Comparison of ENCODE assay signal across 22 cellular contexts in the genomic region with DNA sequence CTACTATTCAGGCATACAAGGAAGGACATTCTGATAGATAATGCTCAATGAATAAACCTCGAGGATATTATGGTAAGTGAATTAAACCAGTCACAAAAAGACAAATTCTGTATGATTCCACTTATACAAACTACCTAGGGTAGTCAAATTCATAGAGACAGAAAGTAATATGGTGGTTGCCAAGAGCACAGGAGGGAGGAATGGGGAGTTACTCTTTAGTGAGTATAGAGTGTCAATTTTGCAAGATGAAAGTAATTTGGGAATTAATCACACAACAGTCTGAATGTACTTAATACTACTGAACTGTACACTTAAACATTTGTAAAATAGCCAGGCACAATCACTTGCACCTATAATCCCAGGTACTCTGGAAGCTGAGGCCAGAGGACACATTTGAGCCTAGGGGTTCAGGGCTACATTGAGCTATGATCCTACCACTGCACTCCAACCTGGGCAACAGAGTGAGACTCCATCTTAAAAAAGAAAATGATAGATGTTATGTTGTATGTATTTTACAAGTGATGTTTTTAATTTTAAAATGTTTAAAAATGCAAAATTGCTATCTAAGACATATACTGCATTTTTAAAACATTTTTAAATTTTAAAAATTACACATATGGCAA.
DNase-seq lines count a peak whose midpoint lies in the region; ATAC-seq lines count a peak whose summit lies in the region.
"Had no signal": no experiment of that assay in that cellular context is flagged by ENCODE, and none has a peak within 500 bp of the region (broad histone marks: within the 10 kb centered on the region; RNA-seq: fewer than 3 reads in every experiment).

No MANE protein-coding gene starts in this region.

- intact Hi-C loops in activated CD4-positive, alpha-beta T cell treated with anti-CD3 and anti-CD28 coated beads for 36 hours (cut with DNase I, micrococcal nuclease): no loop called here
- intact Hi-C loops in activated naive CD4-positive, alpha-beta T cell treated with anti-CD3 and anti-CD28 coated beads for 36 hours (cut with micrococcal nuclease): no loop called here

- H3K4me2 ChIP-seq in mesendoderm (ENCODE audit: low read length): no peak overlapping the region
- H3K4me2 ChIP-seq: A549 had no signal

- H4K8ac ChIP-seq in mesendoderm (ENCODE audit: low read depth, low read length): no peak overlapping the region

- H3K56ac ChIP-seq in mesendoderm (ENCODE audit: low read length): no peak overlapping the region

- H3K4ac ChIP-seq in mesendoderm (ENCODE audit: low read depth, low read length): no peak overlapping the region

- no peak overlapping the region for H3K23ac ChIP-seq in mesendoderm (ENCODE audit: low read length)

- H2BK15ac ChIP-seq in mesendoderm (replicated peaks; ENCODE audit: low read depth): peak overlapping the region; percentile 92

- H3K27ac Mint-ChIP-seq in activated CD4-positive, alpha-beta T cell treated with anti-CD3 and anti-CD28 coated beads for 36 hours: no peak overlapping the region
- no peak overlapping the region for H3K27ac Mint-ChIP-seq in activated naive CD4-positive, alpha-beta T cell treated with anti-CD3 and anti-CD28 coated beads, Interleukin-2, amount 50 U/mL, for 72 hours
- H3K27ac Mint-ChIP-seq in activated naive CD4-positive, alpha-beta T cell treated with anti-CD3 and anti-CD28 coated beads for 36 hours: no peak overlapping the region
- H3K27ac Mint-ChIP-seq: CD14-positive monocyte; CD4-positive, alpha-beta T cell; CD8-positive, alpha-beta memory T cell had no signal

- no peaks in the 10 kb centered on the region for H3K27me3 Mint-ChIP-seq in activated CD4-positive, alpha-beta T cell treated with anti-CD3 and anti-CD28 coated beads for 36 hours
- no peaks in the 10 kb centered on the region for H3K27me3 Mint-ChIP-seq in activated naive CD4-positive, alpha-beta T cell treated with anti-CD3 and anti-CD28 coated beads for 36 hours (ENCODE audit: low read depth)
- H3K27me3 Mint-ChIP-seq: CD4-positive, alpha-beta T cell; CD8-positive, alpha-beta memory T cell had no signal

- H4K5ac ChIP-seq in mesendoderm (ENCODE audit: low read length): no peak overlapping the region

- no CpG with 5 or more reads among the region's 1 CpG for WGBS in mesendoderm (ENCODE audit: extremely low coverage, insufficient coverage, low lambda C conversion rate)

- H3K4me3 ChIP-seq in mesendoderm (ENCODE audit: low read length): no peak overlapping the region
- H3K4me3 ChIP-seq: A549; BLaER1 treated with 17β-estradiol and CSF1 and Interleukin-3, amounts not matched to agents 10 nM and 100 nM; GM23248 had no signal

- H3K79me2 ChIP-seq in mesendoderm (ENCODE audit: control insufficient read depth, insufficient read depth, low read length): no peaks in the 10 kb centered on the region

- H3K27me3 ChIP-seq in mesendoderm (ENCODE audit: insufficient read depth, low read length, poor library complexity): no peaks in the 10 kb centered on the region
- H3K27me3 ChIP-seq: BE2C; BLaER1 treated with 17β-estradiol and CSF1 and Interleukin-3, amounts not matched to agents 10 nM and 100 nM had no signal

- peak overlapping the region; percentile 38 for H2BK5ac ChIP-seq in mesendoderm (ENCODE audit: low read length)

- POLR2A ChIA-PET in activated CD4-positive, alpha-beta T cell treated with anti-CD3 and anti-CD28 coated beads for 36 hours (lab: Charles Lee): no interaction called here

- DNase-seq in activated CD4-positive, alpha-beta T cell treated with anti-CD3 and anti-CD28 coated beads for 36 hours: no peak
- DNase-seq in activated CD4-positive, alpha-beta T cell treated with anti-CD3 and anti-CD28 coated beads for 1 hour: no peak
- DNase-seq in activated naive CD4-positive, alpha-beta T cell treated with anti-CD3 and anti-CD28 coated beads, Interleukin-2, amount 50 U/mL, for 72 hours (ENCODE audit: low spot score in 2 of 2): no peak
- DNase-seq in activated naive CD4-positive, alpha-beta T cell treated with anti-CD3 and anti-CD28 coated beads for 36 hours: no peak
- no peak for DNase-seq in mesendoderm
- DNase-seq: 8988T; ACHN; AML-193; BE2C; CD4-positive, alpha-beta T cell; CD8-positive, alpha-beta memory T cell; DMS 273 treated with DMSO at 0.1 percent for 48 hours; DMS79; GF-D8; GM23248; H7; HCEC 1CT had no signal

- H3K27ac ChIP-seq in KOPT-K1 (ENCODE audit: low read depth, low read length, poor library complexity, severe bottlenecking) (peak overlapping the region; percentile 91), mesendoderm (ENCODE audit: low read depth, low read length) (no peak overlapping the region)
- H3K27ac ChIP-seq: A549; BLaER1 treated with 17β-estradiol and CSF1 and Interleukin-3, amounts not matched to agents 10 nM and 100 nM; GM23248 had no signal

- peak overlapping the region; percentile 45 for H2BK120ac ChIP-seq in mesendoderm (ENCODE audit: low read depth, low read length)

- no peak overlapping the region for H2AK5ac ChIP-seq in mesendoderm (ENCODE audit: low read length)

- CTCF ChIA-PET in activated CD4-positive, alpha-beta T cell treated with anti-CD3 and anti-CD28 coated beads for 36 hours (lab: Charles Lee): no interaction called here
- CTCF ChIA-PET in activated naive CD4-positive, alpha-beta T cell treated with anti-CD3 and anti-CD28 coated beads for 36 hours (lab: Charles Lee): no interaction called here

- no peak overlapping the region for H3K4me3 Mint-ChIP-seq in activated CD4-positive, alpha-beta T cell treated with anti-CD3 and anti-CD28 coated beads for 36 hours
- no peak overlapping the region for H3K4me3 Mint-ChIP-seq in activated naive CD4-positive, alpha-beta T cell treated with anti-CD3 and anti-CD28 coated beads for 36 hours
- H3K4me3 Mint-ChIP-seq: CD14-positive monocyte; CD4-positive, alpha-beta T cell; CD8-positive, alpha-beta memory T cell had no signal

- no peaks in the 10 kb centered on the region for H3K36me3 Mint-ChIP-seq in activated CD4-positive, alpha-beta T cell treated with anti-CD3 and anti-CD28 coated beads for 36 hours (ENCODE audit: low read depth)
- H3K36me3 Mint-ChIP-seq in activated naive CD4-positive, alpha-beta T cell treated with anti-CD3 and anti-CD28 coated beads, Interleukin-2, amount 50 U/mL, for 72 hours: peaks cover 3 to 8% of the 10 kb centered on the region in 2 donors
- H3K36me3 Mint-ChIP-seq in activated naive CD4-positive, alpha-beta T cell treated with anti-CD3 and anti-CD28 coated beads for 36 hours (ENCODE audit: low read depth): no peaks in the 10 kb centered on the region
- H3K36me3 Mint-ChIP-seq: CD14-positive monocyte; CD8-positive, alpha-beta memory T cell had no signal

- no peak overlapping the region for H3K9ac ChIP-seq in mesendoderm (ENCODE audit: low read length)
- H3K9ac ChIP-seq: BLaER1 treated with 17β-estradiol and CSF1 and Interleukin-3, amounts not matched to agents 10 nM and 100 nM; GM23248 had no signal

- no peaks in the 10 kb centered on the region for H3K79me1 ChIP-seq in mesendoderm (ENCODE audit: low read length)

- H3K9me3 ChIP-seq in KOPT-K1 (ENCODE audit: insufficient read depth, low read length, poor library complexity, severe bottlenecking): peaks cover 31% of the 10 kb centered on the region
- H3K9me3 ChIP-seq: A549, BE2C had no signal

- H3K36me3 ChIP-seq in KOPT-K1 (ENCODE audit: insufficient read depth, low read length) (no peaks in the 10 kb centered on the region), mesendoderm (ENCODE audit: control insufficient read depth, insufficient read depth, low read length) (no peaks in the 10 kb centered on the region)
- H3K36me3 ChIP-seq: BE2C; BLaER1 treated with 17β-estradiol and CSF1 and Interleukin-3, amounts not matched to agents 10 nM and 100 nM had no signal

- peaks cover 12% of the 10 kb centered on the region for H3K9me3 Mint-ChIP-seq in activated CD4-positive, alpha-beta T cell treated with anti-CD3 and anti-CD28 coated beads for 36 hours (ENCODE audit: low read depth)
- H3K9me3 Mint-ChIP-seq in activated naive CD4-positive, alpha-beta T cell treated with anti-CD3 and anti-CD28 coated beads, Interleukin-2, amount 50 U/mL, for 72 hours: peaks cover 11 to 14% of the 10 kb centered on the region in 2 donors
- peaks cover 6% of the 10 kb centered on the region for H3K9me3 Mint-ChIP-seq in activated naive CD4-positive, alpha-beta T cell treated with anti-CD3 and anti-CD28 coated beads for 36 hours

- peaks cover 3% of the 10 kb centered on the region for H3K4me1 Mint-ChIP-seq in activated CD4-positive, alpha-beta T cell treated with anti-CD3 and anti-CD28 coated beads for 36 hours
- H3K4me1 Mint-ChIP-seq in activated naive CD4-positive, alpha-beta T cell treated with anti-CD3 and anti-CD28 coated beads for 36 hours (ENCODE audit: low read depth): no peaks in the 10 kb centered on the region
- H3K4me1 Mint-ChIP-seq: CD14-positive monocyte; CD8-positive, alpha-beta memory T cell had no signal

- H3K4me1 ChIP-seq in mesendoderm (ENCODE audit: control insufficient read depth, low read depth, low read length): peaks cover 1% of the 10 kb centered on the region
- H3K4me1 ChIP-seq: A549, BE2C had no signal

- no peak overlapping the region for H3K18ac ChIP-seq in mesendoderm (ENCODE audit: low read length)

- ATAC-seq in activated CD4-positive, alpha-beta T cell treated with anti-CD3 and anti-CD28 coated beads for 36 hours: peak; percentile 55
- peak; percentile 68 to 77 for ATAC-seq in activated naive CD4-positive, alpha-beta T cell treated with anti-CD3 and anti-CD28 coated beads, Interleukin-2, amount 50 U/mL, for 72 hours
- ATAC-seq in GM21381 (IDR thresholded peaks at IDR 0.05; ENCODE audit: unreplicated experiment): no peak
- ATAC-seq: A549 had no signal
